In genomic region chr1:211935448-211935970, GRCh38 we compare ENCODE assay signal across 9 cellular contexts.
DNase-seq lines count a peak whose midpoint lies in the region; ATAC-seq and TF ChIP-seq lines count a peak whose summit lies in the region.
"Had no signal": no experiment of that assay in that cellular context is flagged by ENCODE, and none has a peak within 500 bp of the region (broad histone marks: within the 10 kb centered on the region; RNA-seq: fewer than 3 reads in every experiment).

No MANE protein-coding gene starts in this region.

- H3K4me1 Mint-ChIP-seq in memory B cell (peaks cover 26% of the 10 kb centered on the region), glutamatergic neuron (ENCODE audit: low read depth, unreplicated experiment) (peaks cover 21% of the 10 kb centered on the region)

- H3K27ac Mint-ChIP-seq in memory B cell = peak overlapping the region; percentile 84
- no peak overlapping the region for H3K27ac Mint-ChIP-seq in glutamatergic neuron (ENCODE audit: unreplicated experiment)

- H3K9me3 Mint-ChIP-seq in memory B cell (no peaks in the 10 kb centered on the region), glutamatergic neuron (ENCODE audit: unreplicated experiment) (no peaks in the 10 kb centered on the region)

- peak; percentile 84 for DNase-seq in GM13977 (ENCODE audit: low spot score)
- DNase-seq in memory B cell (ENCODE audit: low spot score in 2 of 2) = no peak
- no peak for DNase-seq in HT-29 (ENCODE audit: low spot score)
- no peak for DNase-seq in D341Med (ENCODE audit: low spot score)
- DNase-seq in glutamatergic neuron = no peak
- DNase-seq in RKO (ENCODE audit: low spot score) = no peak
- DNase-seq: midbrain had no signal

- TF ChIP-seq CTCF in GM13977 (IDR thresholded peaks at IDR 0.05; ENCODE audit: extremely low read depth, insufficient read depth, missing control alignments) (no peak), glutamatergic neuron (IDR thresholded peaks at IDR 0.05; ENCODE audit: partially characterized antibody, unreplicated experiment) (no peak)

- H3K36me3 Mint-ChIP-seq in memory B cell = no peaks in the 10 kb centered on the region
- no peaks in the 10 kb centered on the region for H3K36me3 Mint-ChIP-seq in glutamatergic neuron (ENCODE audit: unreplicated experiment)

- peak overlapping the region; percentile 55 for H3K4me3 Mint-ChIP-seq in memory B cell
- H3K4me3 Mint-ChIP-seq in glutamatergic neuron (ENCODE audit: unreplicated experiment) = no peak overlapping the region

- ATAC-seq in GM21423 (IDR thresholded peaks at IDR 0.05; ENCODE audit: unreplicated experiment) (peak; percentile 66), HG03457 (IDR thresholded peaks at IDR 0.05; ENCODE audit: unreplicated experiment) (peak; percentile 77), memory B cell (ENCODE audit: low read depth) (peak; percentile 62)

- in situ Hi-C loops in GM13977 (cut with MboI; ENCODE audit: low pct_unique_long_range_greater_than_20kb, low sequenced_read_pairs, unreplicated experiment) = no loop called here

- H3K27me3 Mint-ChIP-seq in memory B cell = no peaks in the 10 kb centered on the region
- H3K27me3 Mint-ChIP-seq in glutamatergic neuron (ENCODE audit: unreplicated experiment) = no peaks in the 10 kb centered on the region
